Comparison of ENCODE assay signal across 33 cellular contexts in genomic region chr2:59919579-59919978, GRCh38.
"Had no signal": no experiment of that assay in that cellular context is flagged by ENCODE, and none has a peak within 500 bp of the region (broad histone marks: within the 10 kb centered on the region; RNA-seq: fewer than 3 reads in every experiment).

No MANE protein-coding gene starts in this region.

- DNase-seq: activated B cell treated with CpG ODN at 0.5 μM for 24 hours; activated CD4-positive, alpha-beta T cell treated with anti-CD3 and anti-CD28 coated beads for 48 hours; activated CD4-positive, alpha-beta T cell treated with anti-CD3 and anti-CD28 coated beads, Interleukin-2, amount 50 U/mL, for 1 hour; activated CD4-positive, alpha-beta T cell treated with anti-CD3 and anti-CD28 coated beads, Interleukin-2, amount 50 U/mL, for 48 hours; activated CD8-positive, alpha-beta memory T cell treated with anti-CD3 and anti-CD28 coated beads for 24 hours; activated CD8-positive, alpha-beta T cell treated with anti-CD3 and anti-CD28 coated beads for 36 hours; activated effector memory CD4-positive, alpha-beta T cell treated with Interleukin-2 at 50 U/mL for 16 hours; activated gamma-delta T cell treated with Interleukin-2 at 50 U/mL for 16 hours; activated naive CD4-positive, alpha-beta T cell treated with anti-CD3 and anti-CD28 coated beads, Interleukin-2, amount 50 U/mL, for 16 hours; activated naive CD4-positive, alpha-beta T cell treated with Interleukin-2 at 50 U/mL for 16 hours; activated naive CD8-positive, alpha-beta T cell treated with anti-CD3 and anti-CD28 coated beads for 36 hours; activated T-cell treated with anti-CD3 and anti-CD28 coated beads, Interleukin-2, amount 50 U/mL, for 4 hours; central memory CD4-positive, alpha-beta T cell; dorsolateral prefrontal cortex; effector memory CD4-positive, alpha-beta T cell; endodermal cell; foreskin fibroblast; gastrocnemius medialis; glutamatergic neuron; heart left ventricle; T-cell; T1000; WERI-Rb-1 had no signal

- H3K27me3 ChIP-seq: ascending aorta, breast epithelium, cardiac muscle cell had no signal

- ATAC-seq: activated CD4-positive, CD25-positive, alpha-beta regulatory T cell treated with anti-CD3 and anti-CD28 coated beads, Interleukin-2, amount 50 U/mL, for 24 hours; activated CD8-positive, alpha-beta T cell treated with anti-CD3 and anti-CD28 coated beads for 36 hours; activated T-cell treated with anti-CD3 and anti-CD28 coated beads, Interleukin-2, amount 50 U/mL, for 4 hours; activated T-helper 17 cell treated with anti-CD3 and anti-CD28 coated beads, Interleukin-2, amount 50 U/mL, for 72 hours; esophagus mucosa; gastrocnemius medialis; heart left ventricle had no signal

- H3K4me3 ChIP-seq: ascending aorta, breast epithelium, cardiac muscle cell, coronary artery, dorsolateral prefrontal cortex, gastrocnemius medialis, heart left ventricle had no signal

- H3K27ac Mint-ChIP-seq: activated B cell treated with CpG ODN at 0.5 μM for 24 hours; activated CD8-positive, alpha-beta T cell treated with anti-CD3 and anti-CD28 coated beads for 36 hours; activated naive CD8-positive, alpha-beta T cell treated with anti-CD3 and anti-CD28 coated beads for 36 hours; activated T-helper 17 cell treated with anti-CD3 and anti-CD28 coated beads, Interleukin-2, amount 50 U/mL, for 72 hours; dendritic cell treated with granulocyte-macrophage colony-stimulating factor and Interleukin-4, amounts not matched to agents 40 ng/mL and 50 ng/mL, for 4 days; endodermal cell; T-cell; T-helper 1 cell treated with Interleukin-12 subunit alpha and Interleukin-12 subunit beta and Interleukin-4 antibody, amounts not matched to agents 30 μg/mL and 1 μg/mL, for 36 hours had no signal

- H3K4me1 Mint-ChIP-seq: activated B cell treated with CpG ODN at 0.5 μM for 24 hours; activated T-helper 17 cell treated with anti-CD3 and anti-CD28 coated beads, Interleukin-2, amount 50 U/mL, for 72 hours had no signal

- H3K4me3 Mint-ChIP-seq: activated B cell treated with CpG ODN at 0.5 μM for 24 hours; activated CD8-positive, alpha-beta T cell treated with anti-CD3 and anti-CD28 coated beads for 36 hours; activated naive CD8-positive, alpha-beta T cell treated with anti-CD3 and anti-CD28 coated beads for 36 hours; activated T-cell treated with anti-CD3 and anti-CD28 coated beads, Interleukin-2, amount 50 U/mL, for 4 hours; activated T-helper 17 cell treated with anti-CD3 and anti-CD28 coated beads, Interleukin-2, amount 50 U/mL, for 72 hours; brain; dendritic cell treated with granulocyte-macrophage colony-stimulating factor and Interleukin-4, amounts not matched to agents 40 ng/mL and 50 ng/mL, for 4 days; endodermal cell; T-cell; T-helper 1 cell treated with Interleukin-12 subunit alpha and Interleukin-12 subunit beta and Interleukin-4 antibody, amounts not matched to agents 30 μg/mL and 1 μg/mL, for 36 hours had no signal

- H3K36me3 Mint-ChIP-seq: activated naive CD8-positive, alpha-beta T cell treated with anti-CD3 and anti-CD28 coated beads for 36 hours; brain; T-cell had no signal

- H3K4me1 ChIP-seq: ascending aorta, breast epithelium, gastrocnemius medialis, heart left ventricle had no signal

- H3K9me3 Mint-ChIP-seq: activated B cell treated with CpG ODN at 0.5 μM for 24 hours; activated CD8-positive, alpha-beta T cell treated with anti-CD3 and anti-CD28 coated beads for 36 hours; activated naive CD8-positive, alpha-beta T cell treated with anti-CD3 and anti-CD28 coated beads for 36 hours; activated T-cell treated with anti-CD3 and anti-CD28 coated beads, Interleukin-2, amount 50 U/mL, for 4 hours; activated T-helper 17 cell treated with anti-CD3 and anti-CD28 coated beads, Interleukin-2, amount 50 U/mL, for 72 hours; brain; dendritic cell treated with granulocyte-macrophage colony-stimulating factor and Interleukin-4, amounts not matched to agents 40 ng/mL and 50 ng/mL, for 4 days; endodermal cell; T-cell; T-helper 1 cell treated with Interleukin-12 subunit alpha and Interleukin-12 subunit beta and Interleukin-4 antibody, amounts not matched to agents 30 μg/mL and 1 μg/mL, for 36 hours had no signal

- H3K27me3 Mint-ChIP-seq: activated CD8-positive, alpha-beta T cell treated with anti-CD3 and anti-CD28 coated beads for 36 hours; activated naive CD8-positive, alpha-beta T cell treated with anti-CD3 and anti-CD28 coated beads for 36 hours; brain; dendritic cell treated with granulocyte-macrophage colony-stimulating factor and Interleukin-4, amounts not matched to agents 40 ng/mL and 50 ng/mL, for 4 days; T-cell had no signal

- H3K36me3 ChIP-seq: ascending aorta, breast epithelium, cardiac muscle cell, gastrocnemius medialis, heart left ventricle, WERI-Rb-1 had no signal

- H3K9me3 ChIP-seq: ascending aorta, breast epithelium, gastrocnemius medialis, heart left ventricle had no signal

- H3K27ac ChIP-seq: ascending aorta, breast epithelium, cardiac muscle cell, coronary artery, dorsolateral prefrontal cortex, gastrocnemius medialis, heart left ventricle, WERI-Rb-1 had no signal
